ENCODE assay signal across 7 cellular contexts in the genomic region with DNA sequence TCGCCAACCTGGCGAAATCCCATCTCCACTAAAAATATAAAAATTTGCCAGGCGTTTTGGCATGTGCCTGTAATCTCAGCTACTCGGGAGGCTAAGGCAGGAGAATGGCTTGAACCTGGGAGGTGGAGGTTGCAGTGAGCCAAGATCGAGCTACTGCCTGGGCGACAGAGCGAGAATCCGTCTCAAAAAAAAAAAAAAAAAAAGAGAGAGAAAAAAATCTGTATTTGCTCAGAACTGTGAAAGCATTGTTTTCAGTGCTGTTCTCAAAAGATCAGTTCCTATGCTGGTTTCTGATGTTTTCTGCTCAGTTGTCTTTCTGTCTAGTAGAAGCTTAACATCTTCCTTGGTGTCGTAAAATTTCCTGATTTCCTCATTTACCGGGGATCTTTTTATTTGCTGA. TPM values are rescaled to one million over a fixed set of nuclear protein-coding genes. Genes with fewer than 3 reads are reported as not detected.
DNase-seq lines count a peak whose midpoint lies in the region; ATAC-seq and TF ChIP-seq lines count a peak whose summit lies in the region.
"Had no signal": no experiment of that assay in that cellular context is flagged by ENCODE, and none has a peak within 500 bp of the region (broad histone marks: within the 10 kb centered on the region; RNA-seq: fewer than 3 reads in every experiment).

No MANE protein-coding gene starts in this region.

- intact Hi-C loops in Caco-2 (cut with micrococcal nuclease; ENCODE audit: unreplicated experiment), result loop anchor here (5.0 kb wide), 1 partner anchor 78 kb away; no protein-coding TSS in a partner anchor

- peaks cover 4% of the 10 kb centered on the region for H3K79me1 ChIP-seq in mesenchymal stem cell (replicated peaks; ENCODE audit: low read length, poor library complexity, severe bottlenecking)

- 72% methylated on average over 9 of the region's 10 CpGs for WGBS in mesenchymal stem cell

- H3K4me3 Mint-ChIP-seq in Caco-2 (ENCODE audit: unreplicated experiment), result peak overlapping the region; percentile 51

- no peak overlapping the region for H4K91ac ChIP-seq in mesenchymal stem cell (ENCODE audit: low read length)

- H3K9me3 ChIP-seq in Caco-2, result no peaks in the 10 kb centered on the region
- no peaks in the 10 kb centered on the region for H3K9me3 ChIP-seq in SK-N-MC (ENCODE audit: low read depth, low read length)
- no peaks in the 10 kb centered on the region for H3K9me3 ChIP-seq in mesenchymal stem cell (ENCODE audit: control insufficient read depth, low read length)

- no peak for ATAC-seq in HG02852 (IDR thresholded peaks at IDR 0.05; ENCODE audit: unreplicated experiment)

- H3K23ac ChIP-seq in mesenchymal stem cell (ENCODE audit: low read length in 2 of 2), result no peak overlapping the region

- H2BK15ac ChIP-seq in mesenchymal stem cell (ENCODE audit: low read depth, poor library complexity, severe bottlenecking), result no peak overlapping the region

- H3K27me3 ChIP-seq in Caco-2 (replicated peaks; ENCODE audit: control insufficient read depth, insufficient read depth, low read length), result no peaks in the 10 kb centered on the region
- H3K27me3 ChIP-seq in mesenchymal stem cell (ENCODE audit: control insufficient read depth in 1 of 2, insufficient read depth in 1 of 2, low read length in 2 of 2), result no peaks in the 10 kb centered on the region

- H3K9ac ChIP-seq in SK-N-MC (ENCODE audit: insufficient read length) (peak overlapping the region; percentile 95), mesenchymal stem cell (ENCODE audit: low read length) (peak overlapping the region; percentile 84)

- POLR2A ChIA-PET in Caco-2 (lab: Charles Lee), result interaction anchor here (0.6 kb wide), 1 partner anchor 153 kb away, joined by 4 read pairs; no protein-coding TSS in a partner anchor

- peak overlapping the region; percentile 59 for H3K4me2 ChIP-seq in mesenchymal stem cell (ENCODE audit: low read length, poor library complexity, severe bottlenecking)

- peaks cover under 1% of the 10 kb centered on the region; the same call in 1 of the 2 replicates for H3K36me3 ChIP-seq in Caco-2 (ENCODE audit: control insufficient read depth, insufficient read depth, low read length)
- peaks cover 42% of the 10 kb centered on the region for H3K36me3 ChIP-seq in SK-N-MC (ENCODE audit: insufficient read depth, low read length)
- peaks cover 18 to 49% of the 10 kb centered on the region in 2 experiments for H3K36me3 ChIP-seq in mesenchymal stem cell (ENCODE audit: control insufficient read depth in 1 of 2, insufficient read depth in 2 of 2, low read depth in 1 of 2, low read length in 2 of 2)

- peaks cover 23% of the 10 kb centered on the region for H3K4me1 Mint-ChIP-seq in Caco-2 (ENCODE audit: low read depth, unreplicated experiment)

- H3K4ac ChIP-seq in mesenchymal stem cell (ENCODE audit: low read depth in 1 of 2, low read length in 2 of 2), result no peak overlapping the region

- no peak overlapping the region for H2AK5ac ChIP-seq in mesenchymal stem cell (ENCODE audit: low read length, severe bottlenecking)

- H3K27ac Mint-ChIP-seq in Caco-2 (ENCODE audit: unreplicated experiment), result peak overlapping the region; percentile 79

- H2BK120ac ChIP-seq in mesenchymal stem cell (ENCODE audit: low read depth, low read length), result no peak overlapping the region

- no peak for TF ChIP-seq CTCF in Caco-2 (IDR thresholded peaks at IDR 0.05; ENCODE audit: insufficient read depth in 1 of 2, low read depth in 1 of 2, low read length in 1 of 2, severe bottlenecking in 1 of 2, unreplicated experiment in 1 of 2)

- no peaks in the 10 kb centered on the region for H3K27me3 Mint-ChIP-seq in Caco-2 (ENCODE audit: insufficient read depth, unreplicated experiment)

- CTCF ChIA-PET in Caco-2 (lab: Charles Lee), result interaction anchor here (1.0 kb wide), 1 partner anchor 24 kb away, joined by 8 read pairs; no protein-coding TSS in a partner anchor

- H3K4me3 ChIP-seq in Caco-2 (ENCODE audit: low read depth, low read length) (no peak overlapping the region), SK-N-MC (peak overlapping the region; percentile 91), mesenchymal stem cell (ENCODE audit: insufficient read depth in 1 of 2, low read depth in 1 of 2, low read length in 2 of 2) (peak overlapping the region in 1 of 2 experiments; percentile 80)

- no peak overlapping the region for H2AFZ ChIP-seq in mesenchymal stem cell (ENCODE audit: low read depth, low read length)

- H3K27ac ChIP-seq in SK-N-MC, result peak overlapping the region; percentile 22; the same call in 1 of the 2 replicates
- peak overlapping the region; percentile 14 for H3K27ac ChIP-seq in mesenchymal stem cell (ENCODE audit: low read length, poor library complexity, severe bottlenecking)

- H4K8ac ChIP-seq in mesenchymal stem cell (ENCODE audit: low read length), result no peak overlapping the region

- H3K9me3 Mint-ChIP-seq in Caco-2 (ENCODE audit: unreplicated experiment), result no peaks in the 10 kb centered on the region

- no peak overlapping the region for H2BK5ac ChIP-seq in mesenchymal stem cell (ENCODE audit: low read depth, low read length, poor library complexity, severe bottlenecking)

- peaks cover 80% of the 10 kb centered on the region for H3K36me3 Mint-ChIP-seq in Caco-2 (ENCODE audit: insufficient read depth, unreplicated experiment)

- no peak overlapping the region for H2BK12ac ChIP-seq in mesenchymal stem cell (ENCODE audit: low read length in 2 of 2)

- H3K18ac ChIP-seq in mesenchymal stem cell (ENCODE audit: low read depth in 1 of 2, low read length in 2 of 2), result no peak overlapping the region

- DNase-seq in Caco-2, result no peak
- no peak for DNase-seq in SK-N-MC (ENCODE audit: low read depth, low spot score)
- no peak for DNase-seq in mesenchymal stem cell
- DNase-seq in superior temporal gyrus (ENCODE audit: extremely low spot score), result no peak
- DNase-seq in cortex of kidney (lab: John Stamatoyannopoulos, UW), result no peak
- DNase-seq: NCI-H226 had no signal

- no peak overlapping the region for H3K14ac ChIP-seq in mesenchymal stem cell (ENCODE audit: low read length in 2 of 2)

- no TSS peak for BruUV-seq in Caco-2 (replicated peaks; lab: Mats Ljungman, UMichigan)

- H3K4me1 ChIP-seq in Caco-2 (peaks cover 37% of the 10 kb centered on the region), mesenchymal stem cell (ENCODE audit: control insufficient read depth, insufficient read depth, low read depth, low read length) (peaks cover 44% of the 10 kb centered on the region)

RNA-seq across cellular contexts. Expression of gene SF3A2, which starts 2.5 kb away (rescaled TPM):
- 129 and 135 TPM in 2 replicates for total RNA-seq in Caco-2 (2022)
- 66.8 TPM for polyA plus RNA-seq in mesenchymal stem cell (2013, experiment 1 of 2)
- 60.7 TPM for polyA plus RNA-seq in mesenchymal stem cell (2013, experiment 2 of 2)

RNA-seq across cellular contexts. Expression of gene PLEKHJ1, which starts 3.0 kb away (rescaled TPM):
- 119 TPM in 2 replicates for total RNA-seq in Caco-2 (2022)
- 53.7 TPM for polyA plus RNA-seq in mesenchymal stem cell (2013, experiment 1 of 2)
- 52.9 TPM for polyA plus RNA-seq in mesenchymal stem cell (2013, experiment 2 of 2)

RNA-seq across cellular contexts. Expression of gene AMH, which starts 9.9 kb away (rescaled TPM):
- total RNA-seq in Caco-2 (2022), result 19.3 and 19.4 TPM in 2 replicates
- polyA plus RNA-seq in mesenchymal stem cell (2013, experiment 1 of 2), result 3.1 TPM
- 3.1 TPM for polyA plus RNA-seq in mesenchymal stem cell (2013, experiment 2 of 2)

RNA-seq across cellular contexts. Expression of gene JSRP1, which starts 17.0 kb away (rescaled TPM):
- total RNA-seq in Caco-2 (2022), result not detected in 2 replicates
- 0.17 TPM for polyA plus RNA-seq in mesenchymal stem cell (2013, experiment 1 of 2)
- polyA plus RNA-seq in mesenchymal stem cell (2013, experiment 2 of 2), result 0.10 TPM

RNA-seq across cellular contexts. Expression of gene PEAK3, which starts 42.8 kb away (rescaled TPM):
- total RNA-seq in Caco-2 (2022), result not detected in 2 replicates
- 0.75 TPM for polyA plus RNA-seq in mesenchymal stem cell (2013, experiment 1 of 2)
- polyA plus RNA-seq in mesenchymal stem cell (2013, experiment 2 of 2), result 0.88 TPM
